12 cellular contexts compared by ENCODE assay signal in the genomic region with DNA sequence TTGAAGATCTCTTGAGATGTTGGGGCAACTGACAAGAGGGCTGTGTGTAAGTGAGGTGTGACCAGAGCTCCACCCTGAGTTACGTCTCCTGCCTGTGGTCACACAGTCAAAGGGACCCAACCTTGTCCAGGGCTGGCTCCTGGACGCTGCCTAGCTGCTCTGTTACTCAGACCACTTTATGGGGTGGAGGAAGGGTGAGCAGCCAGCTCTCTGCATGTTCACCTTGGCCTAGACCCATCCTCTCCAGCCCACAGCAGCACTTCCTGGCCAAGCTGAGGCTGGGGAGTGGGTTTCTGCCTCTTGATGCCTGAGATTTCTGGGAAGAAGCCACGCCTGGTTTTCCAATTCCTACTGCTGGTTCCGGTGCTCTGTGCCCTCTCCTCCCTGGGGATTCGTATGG. TPM values are rescaled to one million over a fixed set of nuclear protein-coding genes. Genes with fewer than 3 reads are reported as not detected.
DNase-seq lines count a peak whose midpoint lies in the region; ATAC-seq, FAIRE-seq and TF ChIP-seq lines count a peak whose summit lies in the region.
"Had no signal": no experiment of that assay in that cellular context is flagged by ENCODE, and none has a peak within 500 bp of the region (broad histone marks: within the 10 kb centered on the region; RNA-seq: fewer than 3 reads in every experiment).

No MANE protein-coding gene starts in this region.

- H3K4me3 ChIP-seq in H1 (ENCODE audit: extremely low read depth in 1 of 4, insufficient read depth in 2 of 4, low read depth in 3 of 4, low read length in 4 of 4) (no peak overlapping the region), sigmoid colon (no peak overlapping the region)

- H2BK120ac ChIP-seq in H1 (replicated peaks; ENCODE audit: low read depth, low read length) = no peak overlapping the region

- DNase-seq in GM18507 (ENCODE audit: extremely low spot score, insufficient read length, low read depth) = no peak
- no peak for DNase-seq in RCC 7860 (ENCODE audit: low spot score)
- DNase-seq in H1 (ENCODE audit: low read depth in 1 of 2, low spot score in 2 of 2) = no peak
- peak; percentile 55 for DNase-seq in sigmoid colon
- DNase-seq in stimulated activated naive CD4-positive, alpha-beta T cell (lab: John Stamatoyannopoulos, UW) = no peak
- DNase-seq in activated gamma-delta T cell treated with Interleukin-2 at 50 U/mL for 16 hours = no peak
- DNase-seq: GDM1, NCI-H1436 treated with DMSO at 0.1 percent for 48 hours, PC-3 had no signal

- ATAC-seq in HG02970 (IDR thresholded peaks at IDR 0.05; ENCODE audit: low FRiP score, unreplicated experiment) = no peak
- ATAC-seq: PC-3 had no signal

- no peak overlapping the region for H2AFZ ChIP-seq in H1 (ENCODE audit: low read length)
- H2AFZ ChIP-seq: parathyroid adenoma had no signal

- TF ChIP-seq EP300 in H1 (IDR thresholded peaks at IDR 0.05; ENCODE audit: borderline replicate concordance in 1 of 2, low read depth in 2 of 2, low read length in 2 of 2) (no peak), sigmoid colon (IDR thresholded peaks at IDR 0.05) (no peak)

- H3K9me3 ChIP-seq in H1 (ENCODE audit: insufficient read depth in 2 of 2, low read depth in 1 of 2, low read length in 1 of 2) (no peaks in the 10 kb centered on the region), sigmoid colon (no peaks in the 10 kb centered on the region)

- H3K9ac ChIP-seq in H1 (replicated peaks in 1 of 4; ENCODE audit: extremely low read depth in 1 of 4, low read depth in 3 of 4, low read length in 3 of 4) = no peak overlapping the region
- H3K9ac ChIP-seq: parathyroid adenoma had no signal

- FAIRE-seq in GM18507 (lab: Jason Lieb, UNC) (peak; percentile 35), RCC 7860 (lab: Jason Lieb, UNC) (peak; percentile 16), H1 (lab: Jason Lieb, UNC) (no peak)
- FAIRE-seq: kidney had no signal

- no peak overlapping the region for H4K5ac ChIP-seq in H1 (ENCODE audit: insufficient read length, low read depth, low read length)

- H3K27ac ChIP-seq in H1 (ENCODE audit: low read depth, low read length) (no peak overlapping the region), sigmoid colon (no peak overlapping the region)
- H3K27ac ChIP-seq: parathyroid adenoma had no signal

- TF ChIP-seq CTCF in H1 (IDR thresholded peaks at IDR 0.05; ENCODE audit: control extremely low read depth in 1 of 3, insufficient read depth in 1 of 3, low read depth in 1 of 3, low read length in 3 of 3) = no peak
- TF ChIP-seq CTCF in sigmoid colon (IDR thresholded peaks at IDR 0.05) = no peak

- H4K91ac ChIP-seq in H1 (replicated peaks; ENCODE audit: insufficient read length, low read length) = no peak overlapping the region

- no peak overlapping the region for H2BK12ac ChIP-seq in H1 (ENCODE audit: low read depth, low read length)

- no peak overlapping the region for H4K8ac ChIP-seq in H1 (ENCODE audit: extremely low read depth, insufficient read depth, low read length)

- H3K4me1 ChIP-seq in H1 (replicated peaks in 1 of 4; ENCODE audit: control insufficient read depth in 3 of 4, insufficient read depth in 4 of 4, low read length in 3 of 4) (peaks cover 3 to 41% (median 19%) of the 10 kb centered on the region in 4 experiments), sigmoid colon (peaks cover 0 to 9% (median 7%) of the 10 kb centered on the region in 4 donors)

- CTCF ChIA-PET in H1 (lab: Charles Lee; ENCODE audit: partially characterized antibody) = interaction anchor here (0.6 to 2.7 kb wide), 9 partner anchors 11 to 350 kb away, joined by 3 to 10 read pairs (median 4); a partner anchor contains a TSS

- H3K4ac ChIP-seq in H1 (replicated peaks; ENCODE audit: insufficient read length, low read depth, low read length) = no peak overlapping the region

- H3K4me2 ChIP-seq in H1 (ENCODE audit: insufficient read depth in 1 of 2, low read depth in 2 of 2, low read length in 2 of 2) = no peak overlapping the region

- no peak for TF ChIP-seq RAD21 in H1 (IDR thresholded peaks at IDR 0.05 in 1 of 2, conservative IDR thresholded peaks at IDR 0.05 in 1 of 2; ENCODE audit: low read depth in 2 of 2, low read length in 2 of 2)

- no peak overlapping the region for H3K23ac ChIP-seq in H1 (ENCODE audit: insufficient read length)

- H3K27me3 ChIP-seq in H1 (replicated peaks in 1 of 4; ENCODE audit: control insufficient read depth in 3 of 4, extremely low read depth in 1 of 4, insufficient read depth in 3 of 4, low read length in 3 of 4) (no peaks in the 10 kb centered on the region), sigmoid colon (no peaks in the 10 kb centered on the region)

- H2BK15ac ChIP-seq in H1 (ENCODE audit: low read length) = no peak overlapping the region

- peaks cover 26% of the 10 kb centered on the region for H3K79me1 ChIP-seq in H1 (ENCODE audit: low read depth, low read length)

- WGBS in H1 (ENCODE audit: extremely low coverage in 1 of 2, insufficient coverage in 1 of 2, insufficient read length in 1 of 2, insufficient replicate concordance in 2 of 2, low coverage in 1 of 2, low lambda C conversion rate in 2 of 2, missing lambda C conversion rate in 1 of 2), 2 experiments = 94% methylated on average over 5 of the region's 5 CpGs; no CpG with 5 or more reads in 1 of the 2 experiments
- WGBS in sigmoid colon, 2 donors = 74 to 87% methylated on average over 5 of the region's 5 CpGs

- no peak overlapping the region for H3K14ac ChIP-seq in H1 (ENCODE audit: insufficient read length)

- H3K56ac ChIP-seq in H1 (replicated peaks; ENCODE audit: insufficient read length, low read depth, low read length) = no peak overlapping the region

- H4K20me1 ChIP-seq in H1 (replicated peaks in 1 of 2; ENCODE audit: control insufficient read depth in 1 of 2, insufficient read depth in 2 of 2, low read length in 2 of 2) = peaks cover 49 to 72% of the 10 kb centered on the region in 2 experiments

- no peak overlapping the region for H2BK20ac ChIP-seq in H1 (ENCODE audit: low read length)

- no peak overlapping the region for H3K18ac ChIP-seq in H1 (ENCODE audit: extremely low read depth, low read length)

- no peak for TF ChIP-seq POLR2A in H1 (IDR thresholded peaks at IDR 0.05; ENCODE audit: control extremely low read depth in 1 of 2, low read depth in 2 of 2, low read length in 2 of 2)
- no peak for TF ChIP-seq POLR2A in sigmoid colon (IDR thresholded peaks at IDR 0.05)

- POLR2A ChIA-PET in H1 (lab: Charles Lee; ENCODE audit: partially characterized antibody) = interaction anchor here (1.1 to 5.1 kb wide), 4 partner anchors 9 to 136 kb away, joined by 3 to 40 read pairs (median 5); no protein-coding TSS in a partner anchor

- no peaks in the 10 kb centered on the region for H3K23me2 ChIP-seq in H1 (ENCODE audit: low read depth, low read length)

- H3K36me3 ChIP-seq in H1 (ENCODE audit: control insufficient read depth in 2 of 4, insufficient read depth in 4 of 4, low read length in 3 of 4) (peaks cover 40 to 75% (median 55%) of the 10 kb centered on the region in 4 experiments), sigmoid colon (peaks cover 0 to 16% (median 8%) of the 10 kb centered on the region in 4 donors)

- no peak overlapping the region for H2BK5ac ChIP-seq in H1 (ENCODE audit: low read depth, low read length)

- peaks cover 7 to 78% of the 10 kb centered on the region in 2 experiments; a peak in 3 of 4 replicates for H3K79me2 ChIP-seq in H1 (ENCODE audit: control insufficient read depth in 1 of 2, insufficient read depth in 2 of 2, low read length in 2 of 2)

- no peak overlapping the region for H2AK5ac ChIP-seq in H1 (ENCODE audit: low read depth, low read length)

- intact Hi-C loops in sigmoid colon (cut with DNase I) = no loop called here

TF ChIP-seq in H1, 55 proteins besides CTCF, POLR2A, EP300 and RAD21:
- TF ChIP-seq SAP30 (IDR thresholded peaks at IDR 0.05; ENCODE audit: insufficient read depth, insufficient replicate concordance, low read length) = no peak
- TF ChIP-seq, protein P1, sequence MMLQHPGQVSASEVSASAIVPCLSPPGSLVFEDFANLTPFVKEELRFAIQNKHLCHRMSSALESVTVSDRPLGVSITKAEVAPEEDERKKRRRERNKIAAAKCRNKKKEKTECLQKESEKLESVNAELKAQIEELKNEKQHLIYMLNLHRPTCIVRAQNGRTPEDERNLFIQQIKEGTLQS (IDR thresholded peaks at IDR 0.05; ENCODE audit: insufficient read depth, low read depth, low read length) = no peak
- 0 out of 2 replicates have a peak, but pooled peaks have one; percentile 50 for TF ChIP-seq POLR2AphosphoS5 (IDR thresholded peaks at IDR 0.05; ENCODE audit: low read depth, low read length)
- TF ChIP-seq TCF12 (IDR thresholded peaks at IDR 0.05; ENCODE audit: low read depth, low read length) = no peak

RNA-seq across cellular contexts. Expression of a gene that starts 24.6 kb away (rescaled TPM):
- total RNA-seq in H1 (2021; fragmentation: NEBNext Ultra II Directional; extraction: Animal tissue kit (Norgen Biotek cat#: 25700)) = 230 and 239 TPM in 2 replicates
- polyA plus RNA-seq in H1 (2011; rRNA removed) (308 and 434 TPM in 2 replicates), sigmoid colon (10 to 100 TPM in 1 of 3 donors, 1 to 10 TPM in 2; 4.2 to 44.9 (median 8.8) TPM)
- polyA plus RNA-seq in H1 (2011; cell fraction: cytosol; rRNA removed) = 236 TPM
- polyA plus RNA-seq in H1 (2011; cell fraction: nucleus; rRNA removed) = 357 TPM
- polyA plus RNA-seq in H1 (2012, experiment 1 of 2) = 162 to 242 TPM (median 209 TPM) in 4 replicates
- polyA plus RNA-seq in H1 (2012, experiment 2 of 2) = 247 TPM
- 529 TPM for polyA plus RNA-seq in H1 (2013, experiment 1 of 2)
- 510 TPM for polyA plus RNA-seq in H1 (2013, experiment 2 of 2)
- polyA minus RNA-seq in H1 (2011; rRNA and poly(A)+ RNA removed) = 208 and 234 TPM in 2 replicates
- 142 TPM for polyA minus RNA-seq in H1 (2011; cell fraction: cytosol; rRNA and poly(A)+ RNA removed)
- 197 TPM for polyA minus RNA-seq in H1 (2011; cell fraction: nucleus; rRNA and poly(A)+ RNA removed)
- 10 to 100 TPM in 3 of 4 donors, 1 to 10 TPM in 1; 7.7 to 33.5 (median 15.3) TPM for total RNA-seq in sigmoid colon
